Comparison of ENCODE assay signal across 12 cellular contexts in the genomic region with DNA sequence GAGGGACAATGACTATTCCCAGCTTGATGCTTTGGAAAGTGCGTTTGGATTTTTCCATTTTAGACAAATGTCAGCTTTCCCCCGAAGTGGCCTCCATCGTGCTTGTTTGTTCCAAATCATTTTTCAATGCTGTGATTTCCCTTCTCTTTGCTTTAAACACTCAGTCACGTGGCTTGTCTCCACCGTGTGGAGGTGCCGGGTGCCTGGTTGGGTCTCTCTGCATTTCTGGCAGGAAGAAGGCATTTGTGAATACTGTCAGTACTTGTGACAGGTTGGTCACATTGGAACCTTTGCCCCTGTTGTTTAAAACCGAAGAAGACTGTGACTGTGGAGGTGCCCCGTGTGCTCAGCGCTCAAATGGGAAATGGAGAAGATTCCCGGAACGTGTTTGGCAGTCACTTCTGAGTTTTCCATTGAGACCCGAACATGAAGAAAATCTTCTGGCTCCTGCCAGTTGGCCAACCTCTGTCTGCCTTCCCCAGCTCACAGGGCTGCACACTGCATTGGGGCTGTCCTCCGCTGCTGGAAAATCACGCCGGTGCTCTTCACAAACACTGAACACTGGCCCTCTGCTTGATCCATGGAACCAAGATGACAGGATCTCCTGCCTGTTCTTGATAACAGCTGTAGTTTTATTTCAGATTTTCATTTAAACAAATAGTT.
DNase-seq lines count a peak whose midpoint lies in the region; ATAC-seq, FAIRE-seq and TF ChIP-seq lines count a peak whose summit lies in the region.
"Had no signal": no experiment of that assay in that cellular context is flagged by ENCODE, and none has a peak within 500 bp of the region (broad histone marks: within the 10 kb centered on the region; RNA-seq: fewer than 3 reads in every experiment).

No MANE protein-coding gene starts in this region.

- H3K9me3 ChIP-seq in aorta (ENCODE audit: control insufficient read depth, low read length) = no peaks in the 10 kb centered on the region
- H3K9me3 ChIP-seq: BE2C had no signal

- intact Hi-C loops in aorta (cut with DNase I) = no loop called here

- no peak for FAIRE-seq in D721Med (lab: Jason Lieb, UNC)
- FAIRE-seq: kidney, small intestine had no signal

- POLR2A ChIA-PET in naive thymus-derived CD8-positive, alpha-beta T cell (lab: Charles Lee) = interaction anchor here (0.6 to 5.4 kb wide), 6 partner anchors 14 to 378 kb away, joined by 3 to 72 read pairs (median 15); a partner anchor contains a TSS

- H3K9me3 Mint-ChIP-seq in effector memory CD8-positive, alpha-beta T cell = no peaks in the 10 kb centered on the region
- peaks cover 0 to 12% (median 0%) of the 10 kb centered on the region in 9 donors for H3K9me3 Mint-ChIP-seq in naive thymus-derived CD8-positive, alpha-beta T cell

- H3K36me3 Mint-ChIP-seq in effector memory CD8-positive, alpha-beta T cell (ENCODE audit: insufficient read depth) = peaks cover 9% of the 10 kb centered on the region
- peaks cover 0 to 7% (median 0%) of the 10 kb centered on the region in 3 donors for H3K36me3 Mint-ChIP-seq in naive thymus-derived CD8-positive, alpha-beta T cell

- H3K27ac ChIP-seq in aorta (ENCODE audit: low read depth in 1 of 2, low read length in 2 of 2) = no peak overlapping the region

- peak overlapping the region; percentile 51 to 95 for H3K27ac Mint-ChIP-seq in effector memory CD8-positive, alpha-beta T cell
- H3K27ac Mint-ChIP-seq in naive thymus-derived CD8-positive, alpha-beta T cell = peak overlapping the region; percentile 95 to 100 (median 99)

- H3K4me1 Mint-ChIP-seq in effector memory CD8-positive, alpha-beta T cell (ENCODE audit: low read depth in 2 of 2) = peaks cover 24 to 30% of the 10 kb centered on the region in 2 donors
- peaks cover 34 to 74% (median 54%) of the 10 kb centered on the region in 4 donors for H3K4me1 Mint-ChIP-seq in naive thymus-derived CD8-positive, alpha-beta T cell

- TF ChIP-seq CTCF in D721Med (IDR thresholded peaks at IDR 0.05; ENCODE audit: insufficient read depth, missing control alignments) = no peak

- no peaks in the 10 kb centered on the region for H3K36me3 ChIP-seq in aorta (ENCODE audit: control insufficient read depth in 1 of 2, insufficient read depth in 2 of 2, low read length in 1 of 2)

- H3K4me3 ChIP-seq in aorta (ENCODE audit: low read length in 2 of 2) = no peak overlapping the region

- 19 to 31% methylated on average over 15 of the region's 15 CpGs for WGBS in aorta, 2 donors

- H3K4me1 ChIP-seq in aorta (ENCODE audit: control insufficient read depth in 1 of 2, insufficient read depth in 2 of 2, low read length in 2 of 2) = no peaks in the 10 kb centered on the region

- H3K27me3 ChIP-seq in aorta (ENCODE audit: control insufficient read depth in 1 of 2, insufficient read depth in 2 of 2, low read length in 1 of 2) = no peaks in the 10 kb centered on the region
- H3K27me3 ChIP-seq: BE2C had no signal

- DNase-seq in stimulated activated CD4-positive, alpha-beta T cell treated with anti-CD3 and anti-CD28 coated beads, Interleukin-1b, Interleukin-23, amount 100 ng/mL, for 48 hours = peak; percentile 26
- no peak for DNase-seq in stimulated activated CD4-positive, alpha-beta T cell treated with anti-CD3 and anti-CD28 coated beads, Interleukin-4, amount 100 ng/mL, for 24 hours
- no peak for DNase-seq in effector memory CD8-positive, alpha-beta T cell
- DNase-seq in naive thymus-derived CD8-positive, alpha-beta T cell = peak in 6 of 10 donors; percentile 16 to 49 (median 35)
- DNase-seq in aorta (no peak), activated gamma-delta T cell (lab: John Stamatoyannopoulos, UW) (no peak), D721Med (ENCODE audit: insufficient read length, low spot score) (no peak)
- DNase-seq: BE2C, kidney, NCI-H1105 had no signal

- no peak for ATAC-seq in effector memory CD8-positive, alpha-beta T cell (replicated peaks)
- peak; percentile 24 to 38 for ATAC-seq in naive thymus-derived CD8-positive, alpha-beta T cell
- ATAC-seq in aorta (ENCODE audit: low FRiP score) = peak; percentile 72
- ATAC-seq in GM18868 (IDR thresholded peaks at IDR 0.05; ENCODE audit: unreplicated experiment) = no peak

- no peaks in the 10 kb centered on the region for H3K27me3 Mint-ChIP-seq in effector memory CD8-positive, alpha-beta T cell
- no peaks in the 10 kb centered on the region for H3K27me3 Mint-ChIP-seq in naive thymus-derived CD8-positive, alpha-beta T cell

- peak overlapping the region in 1 of 2 donors; percentile 80 for H3K4me3 Mint-ChIP-seq in effector memory CD8-positive, alpha-beta T cell
- H3K4me3 Mint-ChIP-seq in naive thymus-derived CD8-positive, alpha-beta T cell = peak overlapping the region; percentile 80 to 92 (median 89)

Comparison
In these comparisons a context has a peak if more than half of its experiments do, and no peak if none do; other contexts are left out.
1. DNase-seq: peak in stimulated activated CD4-positive, alpha-beta T cell treated with anti-CD3 and anti-CD28 coated beads, Interleukin-1b, Interleukin-23, amount 100 ng/mL, for 48 hours (single experiment) and naive thymus-derived CD8-positive, alpha-beta T cell (6 of 10); none in stimulated activated CD4-positive, alpha-beta T cell treated with anti-CD3 and anti-CD28 coated beads, Interleukin-4, amount 100 ng/mL, for 24 hours (single experiment), effector memory CD8-positive, alpha-beta T cell (0 of 3), aorta (0 of 2), activated gamma-delta T cell (single experiment) and D721Med (single experiment).
2. ATAC-seq: peak in naive thymus-derived CD8-positive, alpha-beta T cell (2 of 2) and aorta (single experiment); none in effector memory CD8-positive, alpha-beta T cell (single experiment) and GM18868 (single experiment).